ENCODE assay signal across 8 cellular contexts in genomic region chr18:58991127-58991798, GRCh38.
A peak's percentile ranks its signal among the peaks of the same experiment; 100 is the strongest.
DNase-seq lines count a peak whose midpoint lies in the region; ATAC-seq and FAIRE-seq lines count a peak whose summit lies in the region.

No MANE protein-coding gene starts in this region.

- H3K4me2 ChIP-seq in mesenchymal stem cell (ENCODE audit: low read length, poor library complexity, severe bottlenecking), result no peak overlapping the region

- H2BK120ac ChIP-seq in mesenchymal stem cell (ENCODE audit: low read depth, low read length), result peak overlapping the region; percentile 8

- H3K9ac ChIP-seq in mesenchymal stem cell (ENCODE audit: low read length), result no peak overlapping the region

- H3K9me3 ChIP-seq in mesenchymal stem cell (ENCODE audit: control insufficient read depth, low read length), result peaks cover 4% of the 10 kb centered on the region

- no peak overlapping the region for H2BK15ac ChIP-seq in mesenchymal stem cell (ENCODE audit: low read depth, poor library complexity, severe bottlenecking)

- H3K79me1 ChIP-seq in mesenchymal stem cell (replicated peaks; ENCODE audit: low read length, poor library complexity, severe bottlenecking), result no peaks in the 10 kb centered on the region

- ATAC-seq in GM18499 (IDR thresholded peaks at IDR 0.05; ENCODE audit: insufficient read depth, unreplicated experiment) (peak; percentile 64), HG02588 (IDR thresholded peaks at IDR 0.05; ENCODE audit: unreplicated experiment) (peak; percentile 89)

- in situ Hi-C loops in ACHN (cut with HindIII; ENCODE audit: low pct_ligation_motif_present, low pct_unique_long_range_greater_than_20kb, low sequenced_read_pairs), result no loop called here

- H3K23ac ChIP-seq in mesenchymal stem cell (ENCODE audit: low read length in 2 of 2), result no peak overlapping the region

- H3K18ac ChIP-seq in mesenchymal stem cell (ENCODE audit: low read depth in 1 of 2, low read length in 2 of 2), result no peak overlapping the region

- peaks cover 14% of the 10 kb centered on the region for H3K4me1 ChIP-seq in mesenchymal stem cell (ENCODE audit: control insufficient read depth, insufficient read depth, low read depth, low read length)

- H2BK12ac ChIP-seq in mesenchymal stem cell (ENCODE audit: low read length in 2 of 2), result peak overlapping the region; percentile 46 to 95

- no peak overlapping the region for H4K8ac ChIP-seq in mesenchymal stem cell (ENCODE audit: low read length)

- H4K91ac ChIP-seq in mesenchymal stem cell (ENCODE audit: low read length), result no peak overlapping the region

- H3K36me3 ChIP-seq in mesenchymal stem cell (ENCODE audit: control insufficient read depth in 1 of 2, insufficient read depth in 2 of 2, low read depth in 1 of 2, low read length in 2 of 2), result no peaks in the 10 kb centered on the region

- H3K4me3 ChIP-seq in mesenchymal stem cell (ENCODE audit: insufficient read depth in 1 of 2, low read depth in 1 of 2, low read length in 2 of 2), result no peak overlapping the region

- FAIRE-seq in RCC 7860 (lab: Jason Lieb, UNC), result peak; percentile 52

- H2BK5ac ChIP-seq in mesenchymal stem cell (ENCODE audit: low read depth, low read length, poor library complexity, severe bottlenecking), result no peak overlapping the region

- peak overlapping the region; percentile 69 for H2AK5ac ChIP-seq in mesenchymal stem cell (ENCODE audit: low read length, severe bottlenecking)

- no peaks in the 10 kb centered on the region for H3K27me3 ChIP-seq in mesenchymal stem cell (ENCODE audit: control insufficient read depth in 1 of 2, insufficient read depth in 1 of 2, low read length in 2 of 2)

- H3K14ac ChIP-seq in mesenchymal stem cell (ENCODE audit: low read length in 2 of 2), result no peak overlapping the region

- DNase-seq in RCC 7860 (ENCODE audit: low spot score) (peak; percentile 23), mesenchymal stem cell (no peak), NCI-H1694 treated with DMSO at 0.1 percent for 48 hours (lab: John Stamatoyannopoulos, UW) (no peak), superior temporal gyrus (ENCODE audit: extremely low spot score) (no peak), NCI-H524 (lab: John Stamatoyannopoulos, UW) (no peak), ACHN (no peak)

- H3K4ac ChIP-seq in mesenchymal stem cell (ENCODE audit: low read depth in 1 of 2, low read length in 2 of 2), result no peak overlapping the region

- H3K27ac ChIP-seq in mesenchymal stem cell (ENCODE audit: low read length, poor library complexity, severe bottlenecking), result no peak overlapping the region

- 82% methylated on average over 5 of the region's 7 CpGs for WGBS in mesenchymal stem cell

- no peak overlapping the region for H2AFZ ChIP-seq in mesenchymal stem cell (ENCODE audit: low read depth, low read length)
